In the genomic region with DNA sequence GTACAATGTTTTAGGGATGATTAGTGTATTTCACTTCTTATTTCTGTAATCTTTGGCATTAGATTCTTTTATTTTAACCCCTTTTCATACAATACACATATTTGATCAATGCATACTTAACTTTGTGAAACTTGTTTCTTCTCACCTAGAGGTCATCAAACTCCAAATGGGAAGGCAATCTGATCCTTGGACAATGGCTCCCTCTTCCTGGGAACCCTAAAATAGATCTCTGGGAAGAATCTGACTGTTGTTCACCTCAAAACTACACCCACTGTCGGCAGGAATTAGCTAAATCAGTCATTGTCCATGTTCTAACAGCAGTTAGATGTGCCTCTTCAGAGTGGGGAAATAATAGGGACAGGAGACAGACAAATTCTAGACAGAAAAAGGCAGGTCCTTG, we compare ENCODE assay signal across 2 cellular contexts.
TF ChIP-seq lines count a peak whose summit lies in the region.

No MANE protein-coding gene starts in this region.

TF ChIP-seq in GM23338, 12 proteins besides CTCF, POLR2A, EP300 and RAD21 (continues in another document):
- no peak for TF ChIP-seq POLR2AphosphoS5 (IDR thresholded peaks at IDR 0.05; ENCODE audit: low read depth)
- TF ChIP-seq EZH2phosphoT487 (IDR thresholded peaks at IDR 0.05; ENCODE audit: unreplicated experiment), result no peak
- TF ChIP-seq, protein P1, sequence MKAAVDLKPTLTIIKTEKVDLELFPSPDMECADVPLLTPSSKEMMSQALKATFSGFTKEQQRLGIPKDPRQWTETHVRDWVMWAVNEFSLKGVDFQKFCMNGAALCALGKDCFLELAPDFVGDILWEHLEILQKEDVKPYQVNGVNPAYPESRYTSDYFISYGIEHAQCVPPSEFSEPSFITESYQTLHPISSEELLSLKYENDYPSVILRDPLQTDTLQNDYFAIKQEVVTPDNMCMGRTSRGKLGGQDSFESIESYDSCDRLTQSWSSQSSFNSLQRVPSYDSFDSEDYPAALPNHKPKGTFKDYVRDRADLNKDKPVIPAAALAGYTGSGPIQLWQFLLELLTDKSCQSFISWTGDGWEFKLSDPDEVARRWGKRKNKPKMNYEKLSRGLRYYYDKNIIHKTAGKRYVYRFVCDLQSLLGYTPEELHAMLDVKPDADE (IDR thresholded peaks at IDR 0.05), result no peak
- TF ChIP-seq, protein P2, sequence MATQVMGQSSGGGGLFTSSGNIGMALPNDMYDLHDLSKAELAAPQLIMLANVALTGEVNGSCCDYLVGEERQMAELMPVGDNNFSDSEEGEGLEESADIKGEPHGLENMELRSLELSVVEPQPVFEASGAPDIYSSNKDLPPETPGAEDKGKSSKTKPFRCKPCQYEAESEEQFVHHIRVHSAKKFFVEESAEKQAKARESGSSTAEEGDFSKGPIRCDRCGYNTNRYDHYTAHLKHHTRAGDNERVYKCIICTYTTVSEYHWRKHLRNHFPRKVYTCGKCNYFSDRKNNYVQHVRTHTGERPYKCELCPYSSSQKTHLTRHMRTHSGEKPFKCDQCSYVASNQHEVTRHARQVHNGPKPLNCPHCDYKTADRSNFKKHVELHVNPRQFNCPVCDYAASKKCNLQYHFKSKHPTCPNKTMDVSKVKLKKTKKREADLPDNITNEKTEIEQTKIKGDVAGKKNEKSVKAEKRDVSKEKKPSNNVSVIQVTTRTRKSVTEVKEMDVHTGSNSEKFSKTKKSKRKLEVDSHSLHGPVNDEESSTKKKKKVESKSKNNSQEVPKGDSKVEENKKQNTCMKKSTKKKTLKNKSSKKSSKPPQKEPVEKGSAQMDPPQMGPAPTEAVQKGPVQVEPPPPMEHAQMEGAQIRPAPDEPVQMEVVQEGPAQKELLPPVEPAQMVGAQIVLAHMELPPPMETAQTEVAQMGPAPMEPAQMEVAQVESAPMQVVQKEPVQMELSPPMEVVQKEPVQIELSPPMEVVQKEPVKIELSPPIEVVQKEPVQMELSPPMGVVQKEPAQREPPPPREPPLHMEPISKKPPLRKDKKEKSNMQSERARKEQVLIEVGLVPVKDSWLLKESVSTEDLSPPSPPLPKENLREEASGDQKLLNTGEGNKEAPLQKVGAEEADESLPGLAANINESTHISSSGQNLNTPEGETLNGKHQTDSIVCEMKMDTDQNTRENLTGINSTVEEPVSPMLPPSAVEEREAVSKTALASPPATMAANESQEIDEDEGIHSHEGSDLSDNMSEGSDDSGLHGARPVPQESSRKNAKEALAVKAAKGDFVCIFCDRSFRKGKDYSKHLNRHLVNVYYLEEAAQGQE (IDR thresholded peaks at IDR 0.05; ENCODE audit: unreplicated experiment), result no peak
- no peak for TF ChIP-seq STAT1 (IDR thresholded peaks at IDR 0.05; ENCODE audit: unreplicated experiment)
- TF ChIP-seq CREB1 (CRISPR knock-in tag; IDR thresholded peaks at IDR 0.05; ENCODE audit: low read depth), result no peak
- TF ChIP-seq JUNB (IDR thresholded peaks at IDR 0.05; ENCODE audit: unreplicated experiment), result no peak
- TF ChIP-seq ZNF331 (CRISPR knock-in tag; IDR thresholded peaks at IDR 0.05; ENCODE audit: low read depth), result no peak
- TF ChIP-seq EZH2 (IDR thresholded peaks at IDR 0.05; ENCODE audit: low read depth, unreplicated experiment), result no peak
- no peak for TF ChIP-seq NANOG (IDR thresholded peaks at IDR 0.05; ENCODE audit: borderline replicate concordance)
- TF ChIP-seq ZNF114 (CRISPR knock-in tag; IDR thresholded peaks at IDR 0.05), result no peak

TF ChIP-seq in H1, 55 proteins besides CTCF, POLR2A, EP300 and RAD21:
- TF ChIP-seq GTF2F1 (IDR thresholded peaks at IDR 0.05; ENCODE audit: borderline replicate concordance, low read depth, low read length) (no peak), CHD2 (IDR thresholded peaks at IDR 0.05; ENCODE audit: low read length) (no peak), PHF8 (conservative IDR thresholded peaks at IDR 0.05; ENCODE audit: low read depth, low read length) (no peak), RBBP5 (IDR thresholded peaks at IDR 0.05; ENCODE audit: borderline replicate concordance, low read depth, low read length) (no peak)
